8 cellular contexts compared by ENCODE assay signal in the genomic region with DNA sequence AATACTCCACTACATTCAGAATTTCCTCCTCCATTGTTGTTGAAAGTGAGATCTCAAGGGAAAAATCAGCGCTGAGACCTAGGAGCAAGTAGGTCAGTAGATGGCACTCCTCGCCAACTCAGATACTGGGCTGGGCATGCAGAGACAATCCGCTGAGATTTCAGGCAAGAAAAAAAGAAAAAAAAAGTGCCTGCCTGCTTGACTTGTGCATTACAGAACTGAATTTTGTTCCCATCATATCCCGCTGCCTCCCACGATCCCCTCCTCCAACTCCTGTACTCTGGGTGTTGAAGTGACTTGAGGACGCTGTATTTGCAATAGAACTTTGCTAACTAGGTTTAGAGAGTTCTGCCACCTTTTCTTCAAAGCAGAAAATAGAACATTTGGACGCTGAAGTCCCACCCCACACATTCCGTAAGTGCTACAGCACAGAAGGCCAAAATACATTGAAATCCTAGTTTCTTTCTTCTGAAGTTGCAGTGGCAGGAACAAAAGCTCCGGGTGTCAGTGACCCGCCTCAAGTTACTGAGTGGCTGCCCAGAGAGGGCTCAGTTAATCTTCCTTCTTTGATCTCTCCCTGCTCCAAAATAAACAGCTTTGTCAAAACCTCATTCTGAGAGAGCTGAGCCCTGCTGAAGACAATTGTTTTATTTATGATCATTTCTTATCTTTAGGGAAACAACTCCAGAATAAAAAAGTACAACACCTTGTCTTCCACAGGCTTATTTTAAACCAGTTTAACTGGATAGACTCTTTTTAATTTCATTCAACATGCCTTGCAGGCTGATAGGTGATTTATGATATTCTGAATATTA.
DNase-seq lines count a peak whose midpoint lies in the region; ATAC-seq and TF ChIP-seq lines count a peak whose summit lies in the region.

No MANE protein-coding gene starts in this region.

- peaks cover 78% of the 10 kb centered on the region for H3K4me1 Mint-ChIP-seq in activated T-cell treated with anti-CD3 and anti-CD28 coated beads, Interleukin-2, amount 50 U/mL, for 24 hours (ENCODE audit: low read depth)
- H3K4me1 Mint-ChIP-seq in neural crest cell, result peaks cover 32% of the 10 kb centered on the region

- DNase-seq in NCI-H69 (lab: John Stamatoyannopoulos, UW), result peak; percentile 86
- peak; percentile 59 for DNase-seq in activated T-cell treated with anti-CD3 and anti-CD28 coated beads, Interleukin-2, amount 50 U/mL, for 24 hours
- peak; percentile 92 for DNase-seq in fibroblast of pulmonary artery (ENCODE audit: low read depth)
- peak; percentile 56 for DNase-seq in neural crest cell (ENCODE audit: low read depth, low spot score)
- peak; percentile 90 for DNase-seq in superior temporal gyrus (ENCODE audit: extremely low spot score)

- no peak overlapping the region for H3K4me3 Mint-ChIP-seq in activated T-cell treated with anti-CD3 and anti-CD28 coated beads, Interleukin-2, amount 50 U/mL, for 24 hours
- peak overlapping the region; percentile 74 for H3K4me3 Mint-ChIP-seq in neural crest cell

- H3K36me3 Mint-ChIP-seq in activated T-cell treated with anti-CD3 and anti-CD28 coated beads, Interleukin-2, amount 50 U/mL, for 24 hours (ENCODE audit: low read depth), result peaks cover 58% of the 10 kb centered on the region
- peaks cover 8% of the 10 kb centered on the region for H3K36me3 Mint-ChIP-seq in neural crest cell (ENCODE audit: low read depth)

- peak overlapping the region; percentile 81 for H3K27ac Mint-ChIP-seq in activated T-cell treated with anti-CD3 and anti-CD28 coated beads, Interleukin-2, amount 50 U/mL, for 24 hours
- peak overlapping the region; percentile 89 for H3K27ac Mint-ChIP-seq in neural crest cell (ENCODE audit: unreplicated experiment)

- no peaks in the 10 kb centered on the region for H3K27me3 Mint-ChIP-seq in activated T-cell treated with anti-CD3 and anti-CD28 coated beads, Interleukin-2, amount 50 U/mL, for 24 hours
- no peaks in the 10 kb centered on the region for H3K27me3 Mint-ChIP-seq in neural crest cell (ENCODE audit: low read depth)

- ATAC-seq in HG03196 (IDR thresholded peaks at IDR 0.05; ENCODE audit: unreplicated experiment), result peak; percentile 60
- no peak for ATAC-seq in GM19035 (IDR thresholded peaks at IDR 0.05; ENCODE audit: unreplicated experiment)

- H3K9me3 Mint-ChIP-seq in activated T-cell treated with anti-CD3 and anti-CD28 coated beads, Interleukin-2, amount 50 U/mL, for 24 hours, result no peaks in the 10 kb centered on the region
- H3K9me3 Mint-ChIP-seq in neural crest cell, result no peaks in the 10 kb centered on the region

- peak overlapping the region; percentile 31 for H3K4me3 ChIP-seq in fibroblast of pulmonary artery (replicated peaks; ENCODE audit: low read depth, low read length)

- TF ChIP-seq CTCF in GM12874 (IDR thresholded peaks at IDR 0.05; ENCODE audit: insufficient read depth, low read depth, low read length) (peak; percentile 59), fibroblast of pulmonary artery (IDR thresholded peaks at IDR 0.05; ENCODE audit: low read length, missing control alignments) (peak; percentile 63), neural crest cell (conservative IDR thresholded peaks at IDR 0.05) (peak; percentile 78)
